In genomic region chr9:82679488-82679887, GRCh38 we compare ENCODE assay signal across 17 cellular contexts.
A peak's percentile ranks its signal among the peaks of the same experiment; 100 is the strongest.
DNase-seq lines count a peak whose midpoint lies in the region; ATAC-seq and TF ChIP-seq lines count a peak whose summit lies in the region.
"Had no signal": no experiment of that assay in that cellular context is flagged by ENCODE, and none has a peak within 500 bp of the region (broad histone marks: within the 10 kb centered on the region; RNA-seq: fewer than 3 reads in every experiment).

No MANE protein-coding gene starts in this region.

- no peaks in the 10 kb centered on the region for H3K27me3 ChIP-seq in osteoblast (ENCODE audit: insufficient read depth, low read length)
- H3K27me3 ChIP-seq: BLaER1 treated with 17β-estradiol and CSF1 and Interleukin-3, amounts not matched to agents 10 nM and 100 nM; SJCRH30 had no signal

- peaks cover 2% of the 10 kb centered on the region for H3K27me3 Mint-ChIP-seq in glutamatergic neuron (ENCODE audit: unreplicated experiment)
- H3K27me3 Mint-ChIP-seq: T-helper 17 cell had no signal

- H2AFZ ChIP-seq in osteoblast (ENCODE audit: low read length): no peak overlapping the region
- H2AFZ ChIP-seq: PC-9 had no signal

- H4K20me1 ChIP-seq in osteoblast (ENCODE audit: insufficient read depth, low read length): no peaks in the 10 kb centered on the region
- H4K20me1 ChIP-seq: BLaER1 treated with 17β-estradiol and CSF1 and Interleukin-3, amounts not matched to agents 10 nM and 100 nM had no signal

- H3K27ac Mint-ChIP-seq in glutamatergic neuron (ENCODE audit: unreplicated experiment): peak overlapping the region; percentile 88
- H3K27ac Mint-ChIP-seq: CD8-positive, alpha-beta T cell; T-helper 17 cell had no signal

- no peaks in the 10 kb centered on the region for H3K36me3 Mint-ChIP-seq in glutamatergic neuron (ENCODE audit: unreplicated experiment)
- H3K36me3 Mint-ChIP-seq: CD8-positive, alpha-beta T cell had no signal

- no peak overlapping the region for H3K4me2 ChIP-seq in osteoblast (ENCODE audit: insufficient read depth, low read length)
- H3K4me2 ChIP-seq: BLaER1 treated with 17β-estradiol and CSF1 and Interleukin-3, amounts not matched to agents 10 nM and 100 nM; PC-9 had no signal

- no peak overlapping the region for H3K27ac ChIP-seq in osteoblast (ENCODE audit: low read depth, low read length)
- H3K27ac ChIP-seq: BLaER1 treated with 17β-estradiol and CSF1 and Interleukin-3, amounts not matched to agents 10 nM and 100 nM; PC-9; SJCRH30 had no signal

- H3K4me3 ChIP-seq in osteoblast (ENCODE audit: insufficient read depth, low read length): no peak overlapping the region
- H3K4me3 ChIP-seq: BLaER1 treated with 17β-estradiol and CSF1 and Interleukin-3, amounts not matched to agents 10 nM and 100 nM; PC-9; SJCRH30 had no signal

- H3K4me1 ChIP-seq in osteoblast (ENCODE audit: insufficient read depth, low read length): no peaks in the 10 kb centered on the region
- H3K4me1 ChIP-seq: SJCRH30 had no signal

- no peaks in the 10 kb centered on the region for H3K79me2 ChIP-seq in osteoblast (ENCODE audit: insufficient read depth, low read length)

- peaks cover 16% of the 10 kb centered on the region for H3K9me3 Mint-ChIP-seq in glutamatergic neuron (ENCODE audit: unreplicated experiment)

- peak; percentile 4 for DNase-seq in DMS 273 treated with DMSO at 0.1 percent for 48 hours (lab: John Stamatoyannopoulos, UW)
- peak; percentile 24 for DNase-seq in NCI-H146 treated with DMSO at 0.1 percent for 48 hours (lab: John Stamatoyannopoulos, UW; ENCODE audit: unreplicated experiment)
- DNase-seq in RPMI8226: peak; percentile 9
- peak; percentile 32 for DNase-seq in glutamatergic neuron
- DNase-seq in NCI-H345 treated with DMSO at 0.1 percent for 48 hours (lab: John Stamatoyannopoulos, UW; ENCODE audit: unreplicated experiment): no peak
- no peak for DNase-seq in osteoblast (ENCODE audit: insufficient read length, low spot score, missing footprints)
- DNase-seq: Calu3; CD8-positive, alpha-beta T cell; DND-41; NCI-H1105; NCI-H446 treated with DMSO at 0.1 percent for 48 hours; PC-9; T-helper 17 cell had no signal

- peak; percentile 21 for TF ChIP-seq CTCF in glutamatergic neuron (IDR thresholded peaks at IDR 0.05; ENCODE audit: partially characterized antibody, unreplicated experiment)
- TF ChIP-seq CTCF in osteoblast (IDR thresholded peaks at IDR 0.05; ENCODE audit: extremely low read depth, low read depth, low read length): no peak

- no peaks in the 10 kb centered on the region for H3K36me3 ChIP-seq in osteoblast (ENCODE audit: insufficient read depth, low read length)
- H3K36me3 ChIP-seq: BLaER1 treated with 17β-estradiol and CSF1 and Interleukin-3, amounts not matched to agents 10 nM and 100 nM; SJCRH30 had no signal

- H3K9me3 ChIP-seq in osteoblast (ENCODE audit: low read depth, low read length): no peaks in the 10 kb centered on the region
- H3K9me3 ChIP-seq: SJCRH30 had no signal

- H3K4me3 Mint-ChIP-seq in glutamatergic neuron (ENCODE audit: unreplicated experiment): peak overlapping the region; percentile 63
- H3K4me3 Mint-ChIP-seq: CD8-positive, alpha-beta T cell; T-helper 17 cell had no signal

- H3K4me1 Mint-ChIP-seq in glutamatergic neuron (ENCODE audit: low read depth, unreplicated experiment): peaks cover 33% of the 10 kb centered on the region
- H3K4me1 Mint-ChIP-seq: T-helper 17 cell had no signal

- ATAC-seq in HG03457 (IDR thresholded peaks at IDR 0.05; ENCODE audit: unreplicated experiment) (no peak), GM18861 (IDR thresholded peaks at IDR 0.05; ENCODE audit: unreplicated experiment) (no peak)
- ATAC-seq: CD8-positive, alpha-beta T cell; T-helper 17 cell had no signal

Comparison
In these comparisons a context has a peak if more than half of its experiments do, and no peak if none do; other contexts are left out.
1. DNase-seq: peak in DMS 273 treated with DMSO at 0.1 percent for 48 hours (single experiment), NCI-H146 treated with DMSO at 0.1 percent for 48 hours (single experiment), RPMI8226 (single experiment) and glutamatergic neuron (single experiment); none in NCI-H345 treated with DMSO at 0.1 percent for 48 hours (single experiment) and osteoblast (single experiment).